Comparison of ENCODE assay signal across 11 cellular contexts in genomic region chr2:217601601-217602000, GRCh38.
"Had no signal": no experiment of that assay in that cellular context is flagged by ENCODE, and none has a peak within 500 bp of the region (broad histone marks: within the 10 kb centered on the region; RNA-seq: fewer than 3 reads in every experiment).

No MANE protein-coding gene starts in this region.

- ATAC-seq: GM23338, HCT116 had no signal

- H3K9ac ChIP-seq: GM23248 had no signal

- H3K9me3 ChIP-seq: HAP-1 had no signal

- H2AFZ ChIP-seq: GM23248, GM23338 had no signal

- DNase-seq: GM23248, GOT3, H7, H9, HCEC 1CT, HFFc6 had no signal

- H3K4me2 ChIP-seq: GM23338 had no signal

- FAIRE-seq: H1, H54 had no signal

- H3K4me3 ChIP-seq: GM23248, GM23338, HAP-1 had no signal

- H3K36me3 ChIP-seq: HAP-1 had no signal

- H3K27ac ChIP-seq: GM23248 had no signal

- H3K4me1 ChIP-seq: HAP-1 had no signal
